35 cellular contexts compared by ENCODE assay signal in the genomic region with DNA sequence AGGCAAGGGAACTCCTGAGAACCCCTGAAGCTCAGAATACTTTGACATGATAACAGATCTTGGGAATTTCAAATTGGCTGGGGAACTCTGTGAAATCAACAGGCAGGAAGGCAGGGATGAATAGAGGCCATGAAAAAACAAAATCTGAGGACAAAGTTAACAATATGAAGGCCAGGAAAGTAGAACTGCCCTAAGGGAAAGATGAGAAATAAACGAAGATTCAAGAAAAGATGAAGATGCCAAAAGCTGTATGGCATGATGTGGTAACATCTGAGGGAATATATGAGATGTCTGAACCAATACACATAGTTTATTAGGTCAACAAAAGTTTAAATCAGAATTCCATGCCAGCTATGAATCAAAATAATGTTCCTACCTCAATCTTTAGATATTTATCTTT.
"Had no signal": no experiment of that assay in that cellular context is flagged by ENCODE, and none has a peak within 500 bp of the region (broad histone marks: within the 10 kb centered on the region; RNA-seq: fewer than 3 reads in every experiment).

No MANE protein-coding gene starts in this region.

- H3K27ac Mint-ChIP-seq: activated B cell treated with CpG ODN at 0.5 μM for 24 hours; activated CD4-positive, alpha-beta memory T cell treated with anti-CD3 and anti-CD28 coated beads for 36 hours; activated CD4-positive, alpha-beta T cell treated with anti-CD3 and anti-CD28 coated beads for 36 hours; activated CD4-positive, alpha-beta T cell treated with anti-CD3 and anti-CD28 coated beads, Interleukin-2, amount 10 ng/mL, durations not matched to agents 24 days and 14 days; activated CD8-positive, alpha-beta memory T cell treated with anti-CD3 and anti-CD28 coated beads, Interleukin-2, amount 10 ng/mL, durations not matched to agents 7 days and 5 days; activated CD8-positive, alpha-beta T cell treated with anti-CD3 and anti-CD28 coated beads, Interleukin-2, amount 10 ng/mL, durations not matched to agents 7 days and 5 days; activated naive CD4-positive, alpha-beta T cell treated with anti-CD3 and anti-CD28 coated beads for 36 hours; activated naive CD8-positive, alpha-beta T cell; activated T-helper 1 cell treated with anti-CD3 and anti-CD28 coated beads, Interleukin-12 subunit alpha, Interleukin-12 subunit beta, Interleukin-2, Interleukin-4 antibody, amounts not matched to agents 30 ng/mL and 10 ng/mL and 1 ng/mL, durations not matched to agents 14 hours and 24 hours and 36 hours; activated T-helper 2 cell treated with anti-CD3 and anti-CD28 coated beads, Interferon-gamma antibody, Interleukin-2, Interleukin-4, amounts not matched to agents 10 μg/mL and 5 μg/mL and 100 μg/mL, durations not matched to agents 14 hours and 24 hours and 36 hours; T-helper 17 cell; T-helper 2 cell treated with Interferon-gamma antibody and Interleukin-4, amounts not matched to agents 5 μg/mL and 100 μg/mL, for 36 hours had no signal

- H3K4me1 ChIP-seq: adrenal gland, colonic mucosa had no signal

- H3K27me3 ChIP-seq: adrenal gland, breast epithelium, cardiac muscle cell, colonic mucosa, foreskin keratinocyte, gastrocnemius medialis, heart left ventricle had no signal

- DNase-seq: activated B cell treated with CpG ODN at 0.5 μM for 24 hours; activated CD4-positive, alpha-beta memory T cell treated with anti-CD3 and anti-CD28 coated beads for 36 hours; activated CD4-positive, alpha-beta T cell treated with anti-CD3 and anti-CD28 coated beads for 36 hours; activated CD4-positive, alpha-beta T cell treated with anti-CD3 and anti-CD28 coated beads, Interleukin-2, amount 10 ng/mL, durations not matched to agents 24 days and 14 days; activated CD8-positive, alpha-beta memory T cell treated with anti-CD3 and anti-CD28 coated beads, Interleukin-2, amount 10 ng/mL, durations not matched to agents 7 days and 5 days; activated CD8-positive, alpha-beta memory T cell treated with anti-CD3 and anti-CD28 coated beads, Interleukin-2, amount 50 U/mL, for 4 hours; activated CD8-positive, alpha-beta T cell treated with anti-CD3 and anti-CD28 coated beads, Interleukin-2, amount 10 ng/mL, durations not matched to agents 7 days and 5 days; activated effector memory CD4-positive, alpha-beta T cell treated with anti-CD3 and anti-CD28 coated beads, Interleukin-2, amount 50 U/mL, for 16 hours; activated naive CD4-positive, alpha-beta T cell treated with anti-CD3 and anti-CD28 coated beads for 36 hours; activated T-cell treated with anti-CD3 and anti-CD28 coated beads, Interleukin-2, amount 50 U/mL, for 1 hour; activated T-cell treated with anti-CD3 and anti-CD28 coated beads, Interleukin-2, amount 50 U/mL, for 48 hours; adrenal gland; amygdala; aorta; central memory CD4-positive, alpha-beta T cell; cerebellar nuclear complex; colonic mucosa; effector CD8-positive, alpha-beta T cell; foreskin keratinocyte; gastrocnemius medialis; glutamatergic neuron; heart left ventricle; T-helper 1 cell; T-helper 17 cell; T1000; WERI-Rb-1 had no signal

- H3K36me3 ChIP-seq: breast epithelium, colonic mucosa, gastrocnemius medialis had no signal

- H3K4me3 ChIP-seq: adrenal gland, breast epithelium, cardiac muscle cell, colonic mucosa, gastrocnemius medialis, heart left ventricle had no signal

- H3K4me3 Mint-ChIP-seq: activated B cell treated with CpG ODN at 0.5 μM for 24 hours; activated CD4-positive, alpha-beta memory T cell treated with anti-CD3 and anti-CD28 coated beads for 36 hours; activated CD4-positive, alpha-beta T cell treated with anti-CD3 and anti-CD28 coated beads for 36 hours; activated CD4-positive, alpha-beta T cell treated with anti-CD3 and anti-CD28 coated beads, Interleukin-2, amount 10 ng/mL, durations not matched to agents 24 days and 14 days; activated CD8-positive, alpha-beta memory T cell treated with anti-CD3 and anti-CD28 coated beads, Interleukin-2, amount 10 ng/mL, durations not matched to agents 7 days and 5 days; activated CD8-positive, alpha-beta T cell treated with anti-CD3 and anti-CD28 coated beads, Interleukin-2, amount 10 ng/mL, durations not matched to agents 7 days and 5 days; activated naive CD4-positive, alpha-beta T cell treated with anti-CD3 and anti-CD28 coated beads for 36 hours; activated naive CD8-positive, alpha-beta T cell; activated T-helper 1 cell treated with anti-CD3 and anti-CD28 coated beads, Interleukin-12 subunit alpha, Interleukin-12 subunit beta, Interleukin-2, Interleukin-4 antibody, amounts not matched to agents 30 ng/mL and 10 ng/mL and 1 ng/mL, durations not matched to agents 14 hours and 24 hours and 36 hours; brain; T-helper 17 cell; T-helper 2 cell treated with Interferon-gamma antibody and Interleukin-4, amounts not matched to agents 5 μg/mL and 100 μg/mL, for 36 hours had no signal

- H3K9me3 Mint-ChIP-seq: activated B cell treated with CpG ODN at 0.5 μM for 24 hours; activated CD4-positive, alpha-beta memory T cell treated with anti-CD3 and anti-CD28 coated beads for 36 hours; activated CD4-positive, alpha-beta T cell treated with anti-CD3 and anti-CD28 coated beads, Interleukin-2, amount 10 ng/mL, durations not matched to agents 24 days and 14 days; activated naive CD4-positive, alpha-beta T cell treated with anti-CD3 and anti-CD28 coated beads for 36 hours; activated T-helper 2 cell treated with anti-CD3 and anti-CD28 coated beads, Interferon-gamma antibody, Interleukin-2, Interleukin-4, amounts not matched to agents 10 μg/mL and 5 μg/mL and 100 μg/mL, durations not matched to agents 14 hours and 24 hours and 36 hours; brain; T-helper 2 cell treated with Interferon-gamma antibody and Interleukin-4, amounts not matched to agents 5 μg/mL and 100 μg/mL, for 36 hours had no signal

- H3K27me3 Mint-ChIP-seq: activated B cell treated with CpG ODN at 0.5 μM for 24 hours; activated CD4-positive, alpha-beta memory T cell treated with anti-CD3 and anti-CD28 coated beads for 36 hours; activated CD4-positive, alpha-beta T cell treated with anti-CD3 and anti-CD28 coated beads for 36 hours; activated CD4-positive, alpha-beta T cell treated with anti-CD3 and anti-CD28 coated beads, Interleukin-2, amount 10 ng/mL, durations not matched to agents 24 days and 14 days; activated CD8-positive, alpha-beta memory T cell treated with anti-CD3 and anti-CD28 coated beads, Interleukin-2, amount 10 ng/mL, durations not matched to agents 7 days and 5 days; activated naive CD8-positive, alpha-beta T cell; brain; T-helper 17 cell had no signal

- H3K9me3 ChIP-seq: adrenal gland, breast epithelium, colonic mucosa, gastrocnemius medialis, heart left ventricle had no signal

- H3K4me1 Mint-ChIP-seq: activated B cell treated with CpG ODN at 0.5 μM for 24 hours; activated CD4-positive, alpha-beta T cell treated with anti-CD3 and anti-CD28 coated beads for 36 hours had no signal

- ATAC-seq: activated CD4-positive, alpha-beta T cell treated with anti-CD3 and anti-CD28 coated beads for 36 hours; activated CD4-positive, CD25-positive, alpha-beta regulatory T cell treated with anti-CD3 and anti-CD28 coated beads, Interleukin-2, amount 50 U/mL, for 24 hours; activated CD8-positive, alpha-beta memory T cell treated with anti-CD3 and anti-CD28 coated beads, Interleukin-2, amount 10 ng/mL, durations not matched to agents 7 days and 5 days; activated CD8-positive, alpha-beta T cell treated with anti-CD3 and anti-CD28 coated beads, Interleukin-2, amount 10 ng/mL, durations not matched to agents 7 days and 5 days; foreskin keratinocyte; gastrocnemius medialis; heart left ventricle; T-helper 17 cell had no signal

- H3K27ac ChIP-seq: adrenal gland, breast epithelium, cardiac muscle cell, colonic mucosa, epithelial cell of prostate, foreskin keratinocyte, gastrocnemius medialis, heart left ventricle, WERI-Rb-1 had no signal
